In the genomic region with DNA sequence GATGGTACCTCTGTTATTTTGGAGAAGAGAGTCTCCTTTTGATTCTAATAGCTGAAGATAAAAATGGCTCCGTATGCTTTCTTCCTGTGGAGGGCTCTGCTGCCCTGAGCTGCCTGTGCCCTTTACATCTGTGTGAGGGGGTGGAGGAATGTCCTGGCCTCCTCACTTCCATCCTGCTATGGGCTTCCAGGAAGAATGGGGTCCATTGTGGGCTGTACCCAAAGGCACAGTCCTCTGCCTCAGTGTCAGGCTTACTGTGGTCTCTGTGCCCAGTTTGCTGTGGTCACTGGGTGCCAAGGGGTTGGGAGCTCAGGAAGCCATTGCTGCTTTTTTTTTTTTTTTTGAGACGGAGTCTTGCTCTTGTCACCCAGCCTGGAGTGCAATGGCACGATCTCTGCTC, we compare ENCODE assay signal across 2 cellular contexts.
TF ChIP-seq lines count a peak whose summit lies in the region.

No MANE protein-coding gene starts in this region.

TF ChIP-seq in GM23338, 12 proteins besides CTCF, POLR2A, EP300 and RAD21 (continued from another document):
- TF ChIP-seq, protein P1, sequence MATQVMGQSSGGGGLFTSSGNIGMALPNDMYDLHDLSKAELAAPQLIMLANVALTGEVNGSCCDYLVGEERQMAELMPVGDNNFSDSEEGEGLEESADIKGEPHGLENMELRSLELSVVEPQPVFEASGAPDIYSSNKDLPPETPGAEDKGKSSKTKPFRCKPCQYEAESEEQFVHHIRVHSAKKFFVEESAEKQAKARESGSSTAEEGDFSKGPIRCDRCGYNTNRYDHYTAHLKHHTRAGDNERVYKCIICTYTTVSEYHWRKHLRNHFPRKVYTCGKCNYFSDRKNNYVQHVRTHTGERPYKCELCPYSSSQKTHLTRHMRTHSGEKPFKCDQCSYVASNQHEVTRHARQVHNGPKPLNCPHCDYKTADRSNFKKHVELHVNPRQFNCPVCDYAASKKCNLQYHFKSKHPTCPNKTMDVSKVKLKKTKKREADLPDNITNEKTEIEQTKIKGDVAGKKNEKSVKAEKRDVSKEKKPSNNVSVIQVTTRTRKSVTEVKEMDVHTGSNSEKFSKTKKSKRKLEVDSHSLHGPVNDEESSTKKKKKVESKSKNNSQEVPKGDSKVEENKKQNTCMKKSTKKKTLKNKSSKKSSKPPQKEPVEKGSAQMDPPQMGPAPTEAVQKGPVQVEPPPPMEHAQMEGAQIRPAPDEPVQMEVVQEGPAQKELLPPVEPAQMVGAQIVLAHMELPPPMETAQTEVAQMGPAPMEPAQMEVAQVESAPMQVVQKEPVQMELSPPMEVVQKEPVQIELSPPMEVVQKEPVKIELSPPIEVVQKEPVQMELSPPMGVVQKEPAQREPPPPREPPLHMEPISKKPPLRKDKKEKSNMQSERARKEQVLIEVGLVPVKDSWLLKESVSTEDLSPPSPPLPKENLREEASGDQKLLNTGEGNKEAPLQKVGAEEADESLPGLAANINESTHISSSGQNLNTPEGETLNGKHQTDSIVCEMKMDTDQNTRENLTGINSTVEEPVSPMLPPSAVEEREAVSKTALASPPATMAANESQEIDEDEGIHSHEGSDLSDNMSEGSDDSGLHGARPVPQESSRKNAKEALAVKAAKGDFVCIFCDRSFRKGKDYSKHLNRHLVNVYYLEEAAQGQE (IDR thresholded peaks at IDR 0.05; ENCODE audit: unreplicated experiment): no peak
- no peak for TF ChIP-seq POLR2AphosphoS5 (IDR thresholded peaks at IDR 0.05; ENCODE audit: low read depth)
- TF ChIP-seq ZNF331 (CRISPR knock-in tag; IDR thresholded peaks at IDR 0.05; ENCODE audit: low read depth): no peak
- TF ChIP-seq ZNF114 (CRISPR knock-in tag; IDR thresholded peaks at IDR 0.05): no peak
- no peak for TF ChIP-seq EZH2phosphoT487 (IDR thresholded peaks at IDR 0.05; ENCODE audit: unreplicated experiment)
- TF ChIP-seq, protein P2, sequence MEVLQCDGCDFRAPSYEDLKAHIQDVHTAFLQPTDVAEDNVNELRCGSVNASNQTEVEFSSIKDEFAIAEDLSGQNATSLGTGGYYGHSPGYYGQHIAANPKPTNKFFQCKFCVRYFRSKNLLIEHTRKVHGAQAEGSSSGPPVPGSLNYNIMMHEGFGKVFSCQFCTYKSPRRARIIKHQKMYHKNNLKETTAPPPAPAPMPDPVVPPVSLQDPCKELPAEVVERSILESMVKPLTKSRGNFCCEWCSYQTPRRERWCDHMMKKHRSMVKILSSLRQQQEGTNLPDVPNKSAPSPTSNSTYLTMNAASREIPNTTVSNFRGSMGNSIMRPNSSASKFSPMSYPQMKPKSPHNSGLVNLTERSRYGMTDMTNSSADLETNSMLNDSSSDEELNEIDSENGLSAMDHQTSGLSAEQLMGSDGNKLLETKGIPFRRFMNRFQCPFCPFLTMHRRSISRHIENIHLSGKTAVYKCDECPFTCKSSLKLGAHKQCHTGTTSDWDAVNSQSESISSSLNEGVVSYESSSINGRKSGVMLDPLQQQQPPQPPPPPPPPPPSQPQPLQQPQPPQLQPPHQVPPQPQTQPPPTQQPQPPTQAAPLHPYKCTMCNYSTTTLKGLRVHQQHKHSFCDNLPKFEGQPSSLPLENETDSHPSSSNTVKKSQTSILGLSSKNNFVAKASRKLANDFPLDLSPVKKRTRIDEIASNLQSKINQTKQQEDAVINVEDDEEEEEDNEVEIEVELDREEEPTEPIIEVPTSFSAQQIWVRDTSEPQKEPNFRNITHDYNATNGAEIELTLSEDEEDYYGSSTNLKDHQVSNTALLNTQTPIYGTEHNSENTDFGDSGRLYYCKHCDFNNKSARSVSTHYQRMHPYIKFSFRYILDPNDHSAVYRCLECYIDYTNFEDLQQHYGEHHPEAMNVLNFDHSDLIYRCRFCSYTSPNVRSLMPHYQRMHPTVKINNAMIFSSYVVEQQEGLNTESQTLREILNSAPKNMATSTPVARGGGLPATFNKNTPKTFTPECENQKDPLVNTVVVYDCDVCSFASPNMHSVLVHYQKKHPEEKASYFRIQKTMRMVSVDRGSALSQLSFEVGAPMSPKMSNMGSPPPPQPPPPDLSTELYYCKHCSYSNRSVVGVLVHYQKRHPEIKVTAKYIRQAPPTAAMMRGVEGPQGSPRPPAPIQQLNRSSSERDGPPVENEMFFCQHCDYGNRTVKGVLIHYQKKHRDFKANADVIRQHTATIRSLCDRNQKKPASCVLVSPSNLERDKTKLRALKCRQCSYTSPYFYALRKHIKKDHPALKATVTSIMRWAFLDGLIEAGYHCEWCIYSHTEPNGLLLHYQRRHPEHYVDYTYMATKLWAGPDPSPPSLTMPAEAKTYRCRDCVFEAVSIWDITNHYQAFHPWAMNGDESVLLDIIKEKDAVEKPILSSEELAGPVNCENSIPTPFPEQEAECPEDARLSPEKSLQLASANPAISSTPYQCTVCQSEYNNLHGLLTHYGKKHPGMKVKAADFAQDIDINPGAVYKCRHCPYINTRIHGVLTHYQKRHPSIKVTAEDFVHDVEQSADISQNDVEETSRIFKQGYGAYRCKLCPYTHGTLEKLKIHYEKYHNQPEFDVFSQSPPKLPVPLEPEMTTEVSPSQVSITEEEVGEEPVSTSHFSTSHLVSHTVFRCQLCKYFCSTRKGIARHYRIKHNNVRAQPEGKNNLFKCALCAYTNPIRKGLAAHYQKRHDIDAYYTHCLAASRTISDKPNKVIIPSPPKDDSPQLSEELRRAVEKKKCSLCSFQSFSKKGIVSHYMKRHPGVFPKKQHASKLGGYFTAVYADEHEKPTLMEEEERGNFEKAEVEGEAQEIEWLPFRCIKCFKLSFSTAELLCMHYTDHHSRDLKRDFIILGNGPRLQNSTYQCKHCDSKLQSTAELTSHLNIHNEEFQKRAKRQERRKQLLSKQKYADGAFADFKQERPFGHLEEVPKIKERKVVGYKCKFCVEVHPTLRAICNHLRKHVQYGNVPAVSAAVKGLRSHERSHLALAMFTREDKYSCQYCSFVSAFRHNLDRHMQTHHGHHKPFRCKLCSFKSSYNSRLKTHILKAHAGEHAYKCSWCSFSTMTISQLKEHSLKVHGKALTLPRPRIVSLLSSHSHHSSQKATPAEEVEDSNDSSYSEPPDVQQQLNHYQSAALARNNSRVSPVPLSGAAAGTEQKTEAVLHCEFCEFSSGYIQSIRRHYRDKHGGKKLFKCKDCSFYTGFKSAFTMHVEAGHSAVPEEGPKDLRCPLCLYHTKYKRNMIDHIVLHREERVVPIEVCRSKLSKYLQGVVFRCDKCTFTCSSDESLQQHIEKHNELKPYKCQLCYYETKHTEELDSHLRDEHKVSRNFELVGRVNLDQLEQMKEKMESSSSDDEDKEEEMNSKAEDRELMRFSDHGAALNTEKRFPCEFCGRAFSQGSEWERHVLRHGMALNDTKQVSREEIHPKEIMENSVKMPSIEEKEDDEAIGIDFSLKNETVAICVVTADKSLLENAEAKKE (CRISPR knock-in tag; IDR thresholded peaks at IDR 0.05): no peak
- TF ChIP-seq CREB1 (CRISPR knock-in tag; IDR thresholded peaks at IDR 0.05; ENCODE audit: low read depth): no peak
- TF ChIP-seq NANOG (IDR thresholded peaks at IDR 0.05; ENCODE audit: borderline replicate concordance): no peak
- TF ChIP-seq, protein P3, sequence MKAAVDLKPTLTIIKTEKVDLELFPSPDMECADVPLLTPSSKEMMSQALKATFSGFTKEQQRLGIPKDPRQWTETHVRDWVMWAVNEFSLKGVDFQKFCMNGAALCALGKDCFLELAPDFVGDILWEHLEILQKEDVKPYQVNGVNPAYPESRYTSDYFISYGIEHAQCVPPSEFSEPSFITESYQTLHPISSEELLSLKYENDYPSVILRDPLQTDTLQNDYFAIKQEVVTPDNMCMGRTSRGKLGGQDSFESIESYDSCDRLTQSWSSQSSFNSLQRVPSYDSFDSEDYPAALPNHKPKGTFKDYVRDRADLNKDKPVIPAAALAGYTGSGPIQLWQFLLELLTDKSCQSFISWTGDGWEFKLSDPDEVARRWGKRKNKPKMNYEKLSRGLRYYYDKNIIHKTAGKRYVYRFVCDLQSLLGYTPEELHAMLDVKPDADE (IDR thresholded peaks at IDR 0.05): no peak

TF ChIP-seq in WTC11, 78 proteins besides CTCF, POLR2A, EP300 and RAD21 (continued from another document):
- TF ChIP-seq, protein P4, sequence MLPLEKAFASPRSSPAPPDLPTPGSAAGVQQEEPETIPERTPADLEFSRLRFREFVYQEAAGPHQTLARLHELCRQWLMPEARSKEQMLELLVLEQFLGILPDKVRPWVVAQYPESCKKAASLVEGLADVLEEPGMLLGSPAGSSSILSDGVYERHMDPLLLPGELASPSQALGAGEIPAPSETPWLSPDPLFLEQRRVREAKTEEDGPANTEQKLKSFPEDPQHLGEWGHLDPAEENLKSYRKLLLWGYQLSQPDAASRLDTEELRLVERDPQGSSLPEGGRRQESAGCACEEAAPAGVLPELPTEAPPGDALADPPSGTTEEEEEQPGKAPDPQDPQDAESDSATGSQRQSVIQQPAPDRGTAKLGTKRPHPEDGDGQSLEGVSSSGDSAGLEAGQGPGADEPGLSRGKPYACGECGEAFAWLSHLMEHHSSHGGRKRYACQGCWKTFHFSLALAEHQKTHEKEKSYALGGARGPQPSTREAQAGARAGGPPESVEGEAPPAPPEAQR (CRISPR knock-in tag; IDR thresholded peaks at IDR 0.05): no peak
- TF ChIP-seq SOX15 (CRISPR knock-in tag; IDR thresholded peaks at IDR 0.05) (no peak), PRRX2 (CRISPR knock-in tag; IDR thresholded peaks at IDR 0.05) (no peak), SMAD3 (CRISPR knock-in tag; IDR thresholded peaks at IDR 0.05; ENCODE audit: borderline replicate concordance) (no peak)
- TF ChIP-seq, protein P5, sequence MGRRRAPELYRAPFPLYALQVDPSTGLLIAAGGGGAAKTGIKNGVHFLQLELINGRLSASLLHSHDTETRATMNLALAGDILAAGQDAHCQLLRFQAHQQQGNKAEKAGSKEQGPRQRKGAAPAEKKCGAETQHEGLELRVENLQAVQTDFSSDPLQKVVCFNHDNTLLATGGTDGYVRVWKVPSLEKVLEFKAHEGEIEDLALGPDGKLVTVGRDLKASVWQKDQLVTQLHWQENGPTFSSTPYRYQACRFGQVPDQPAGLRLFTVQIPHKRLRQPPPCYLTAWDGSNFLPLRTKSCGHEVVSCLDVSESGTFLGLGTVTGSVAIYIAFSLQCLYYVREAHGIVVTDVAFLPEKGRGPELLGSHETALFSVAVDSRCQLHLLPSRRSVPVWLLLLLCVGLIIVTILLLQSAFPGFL (CRISPR knock-in tag; IDR thresholded peaks at IDR 0.05; ENCODE audit: borderline replicate concordance): no peak
- TF ChIP-seq, protein P6, sequence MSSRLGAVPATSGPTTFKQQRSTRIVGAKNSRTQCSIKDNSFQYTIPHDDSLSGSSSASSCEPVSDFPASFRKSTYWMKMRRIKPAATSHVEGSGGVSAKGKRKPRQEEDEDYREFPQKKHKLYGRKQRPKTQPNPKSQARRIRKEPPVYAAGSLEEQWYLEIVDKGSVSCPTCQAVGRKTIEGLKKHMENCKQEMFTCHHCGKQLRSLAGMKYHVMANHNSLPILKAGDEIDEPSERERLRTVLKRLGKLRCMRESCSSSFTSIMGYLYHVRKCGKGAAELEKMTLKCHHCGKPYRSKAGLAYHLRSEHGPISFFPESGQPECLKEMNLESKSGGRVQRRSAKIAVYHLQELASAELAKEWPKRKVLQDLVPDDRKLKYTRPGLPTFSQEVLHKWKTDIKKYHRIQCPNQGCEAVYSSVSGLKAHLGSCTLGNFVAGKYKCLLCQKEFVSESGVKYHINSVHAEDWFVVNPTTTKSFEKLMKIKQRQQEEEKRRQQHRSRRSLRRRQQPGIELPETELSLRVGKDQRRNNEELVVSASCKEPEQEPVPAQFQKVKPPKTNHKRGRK (CRISPR knock-in tag; IDR thresholded peaks at IDR 0.05; ENCODE audit: borderline replicate concordance): no peak
- TF ChIP-seq, protein P7, sequence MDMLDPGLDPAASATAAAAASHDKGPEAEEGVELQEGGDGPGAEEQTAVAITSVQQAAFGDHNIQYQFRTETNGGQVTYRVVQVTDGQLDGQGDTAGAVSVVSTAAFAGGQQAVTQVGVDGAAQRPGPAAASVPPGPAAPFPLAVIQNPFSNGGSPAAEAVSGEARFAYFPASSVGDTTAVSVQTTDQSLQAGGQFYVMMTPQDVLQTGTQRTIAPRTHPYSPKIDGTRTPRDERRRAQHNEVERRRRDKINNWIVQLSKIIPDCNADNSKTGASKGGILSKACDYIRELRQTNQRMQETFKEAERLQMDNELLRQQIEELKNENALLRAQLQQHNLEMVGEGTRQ (CRISPR knock-in tag; IDR thresholded peaks at IDR 0.05): no peak
TF ChIP-seq in WTC11: peak in this region for 0.
